ENCODE assay signal across 21 cellular contexts in genomic region chr18:28002841-28003240, GRCh38.
A peak's percentile ranks its signal among the peaks of the same experiment; 100 is the strongest.
DNase-seq lines count a peak whose midpoint lies in the region; ATAC-seq, FAIRE-seq and TF ChIP-seq lines count a peak whose summit lies in the region.
"Had no signal": no experiment of that assay in that cellular context is flagged by ENCODE, and none has a peak within 500 bp of the region (broad histone marks: within the 10 kb centered on the region; RNA-seq: fewer than 3 reads in every experiment).

No MANE protein-coding gene starts in this region.

- H3K4me3 ChIP-seq in HepG2 (replicated peaks in 1 of 3; ENCODE audit: insufficient read depth in 1 of 3, low read depth in 2 of 3, low read length in 3 of 3) (no peak overlapping the region), right lobe of liver (no peak overlapping the region)
- H3K4me3 ChIP-seq: A549, PC-9 had no signal

- TF ChIP-seq POLR2A in HepG2 (IDR thresholded peaks at IDR 0.05; ENCODE audit: insufficient read depth in 1 of 2, low read depth in 2 of 2, low read length in 2 of 2) (no peak), right lobe of liver (IDR thresholded peaks at IDR 0.05) (no peak)

- no peak overlapping the region for H3K4me2 ChIP-seq in HepG2 (ENCODE audit: low read depth, low read length)
- H3K4me2 ChIP-seq: A549, PC-9 had no signal

- BruUV-seq in HepG2 (replicated peaks; lab: Mats Ljungman, UMichigan) (no TSS peak), MCF 10A (replicated peaks; lab: Mats Ljungman, UMichigan) (no TSS peak)

- DNase-seq in HepG2 (ENCODE audit: low spot score), result no peak
- DNase-seq in right lobe of liver, result no peak
- DNase-seq in caudate nucleus (lab: John Stamatoyannopoulos, UW), result peak in 1 of 61 donors; percentile 18
- DNase-seq in iris pigment epithelial cell (ENCODE audit: low read depth), result peak; percentile 32
- DNase-seq in activated T-cell treated with anti-CD3 and anti-CD28 coated beads, Interleukin-2, amount 50 U/mL, for 24 hours, result no peak
- no peak for DNase-seq in MCF 10A (ENCODE audit: unreplicated experiment)
- DNase-seq: DMS79 treated with DMSO at 0.1 percent for 48 hours, KG1, NCI-H1048, NCI-H1436 treated with DMSO at 0.1 percent for 48 hours, NCI-H2029 treated with DMSO at 0.1 percent for 48 hours, NCI-H510A treated with DMSO at 0.1 percent for 48 hours, NCI-H82, PC-9 had no signal

- no peak for ATAC-seq in HepG2
- ATAC-seq in right lobe of liver, result no peak
- no peak for ATAC-seq in HG02938 (IDR thresholded peaks at IDR 0.05; ENCODE audit: unreplicated experiment)
- ATAC-seq: A549 had no signal

- H3K9me3 Mint-ChIP-seq in activated T-cell treated with anti-CD3 and anti-CD28 coated beads, Interleukin-2, amount 50 U/mL, for 24 hours, result peaks cover 2% of the 10 kb centered on the region
- no peaks in the 10 kb centered on the region for H3K9me3 Mint-ChIP-seq in MCF 10A (ENCODE audit: unreplicated experiment)

- TF ChIP-seq RAD21 in HepG2 (CRISPR knock-in tag; IDR thresholded peaks at IDR 0.05), result no peak

- FAIRE-seq in HepG2 (lab: Jason Lieb, UNC), result no peak
- FAIRE-seq: A549, G401.6, GM12892, H1 had no signal

- TF ChIP-seq EP300 in HepG2 (IDR thresholded peaks at IDR 0.05; ENCODE audit: low read depth in 2 of 2, low read length in 2 of 2) (no peak), HepG2 (CRISPR knock-in tag; IDR thresholded peaks at IDR 0.05; ENCODE audit: borderline replicate concordance) (no peak)

- WGBS in HepG2 (ENCODE audit: low lambda C conversion rate), result 75% methylated on average over 5 of the region's 5 CpGs
- WGBS in right lobe of liver (ENCODE audit: insufficient coverage, low coverage, low lambda C conversion rate, missing lambda C conversion rate), result 74% methylated on average over 5 of the region's 5 CpGs

- H3K9ac ChIP-seq in HepG2 (ENCODE audit: insufficient read depth, low read depth, low read length), result no peak overlapping the region

- CTCF ChIA-PET in HepG2 (lab: Yijun Ruan, JAX; ENCODE audit: low intra/inter-chr PET ratio, low total read pairs), result no interaction called here
- CTCF ChIA-PET in MCF 10A (lab: Yijun Ruan, JAX), result no interaction called here

- H4K20me1 ChIP-seq in HepG2 (ENCODE audit: insufficient read depth, low read length), result no peaks in the 10 kb centered on the region

- no peaks in the 10 kb centered on the region for H3K27me3 Mint-ChIP-seq in activated T-cell treated with anti-CD3 and anti-CD28 coated beads, Interleukin-2, amount 50 U/mL, for 24 hours
- H3K27me3 Mint-ChIP-seq in MCF 10A (ENCODE audit: insufficient read depth, unreplicated experiment), result no peaks in the 10 kb centered on the region

- H3K79me2 ChIP-seq in HepG2 (ENCODE audit: insufficient read depth, low read length), result no peaks in the 10 kb centered on the region

- POLR2A ChIA-PET in HepG2 (lab: Yijun Ruan, JAX) (no interaction called here), MCF 10A (lab: Yijun Ruan, JAX) (no interaction called here)

- no peak overlapping the region for H3K4me3 Mint-ChIP-seq in activated T-cell treated with anti-CD3 and anti-CD28 coated beads, Interleukin-2, amount 50 U/mL, for 24 hours
- no peak overlapping the region for H3K4me3 Mint-ChIP-seq in MCF 10A (ENCODE audit: unreplicated experiment)

- intact Hi-C loops in HepG2 (cut with micrococcal nuclease; ENCODE audit: unreplicated experiment), result no loop called here
- intact Hi-C loops in right lobe of liver (cut with DNase I), result no loop called here
- intact Hi-C loops in MCF 10A (cut with micrococcal nuclease), result no loop called here

- in situ Hi-C loops in HepG2 (cut with HindIII; ENCODE audit: extremely low pct_ligation_motif_present, low pct_unique_long_range_greater_than_20kb), result loop anchor here (10.0 kb wide), 1 partner anchor 182 kb away; no protein-coding TSS in a partner anchor

- no peak overlapping the region for H3K27ac Mint-ChIP-seq in activated T-cell treated with anti-CD3 and anti-CD28 coated beads, Interleukin-2, amount 50 U/mL, for 24 hours
- no peak overlapping the region for H3K27ac Mint-ChIP-seq in MCF 10A (ENCODE audit: low read depth, unreplicated experiment)

- H3K4me1 Mint-ChIP-seq in activated T-cell treated with anti-CD3 and anti-CD28 coated beads, Interleukin-2, amount 50 U/mL, for 24 hours (ENCODE audit: low read depth), result no peaks in the 10 kb centered on the region
- peaks cover 5% of the 10 kb centered on the region for H3K4me1 Mint-ChIP-seq in MCF 10A (ENCODE audit: insufficient read depth, unreplicated experiment)

- H3K9me3 ChIP-seq in HepG2 (ENCODE audit: low read length) (no peaks in the 10 kb centered on the region), right lobe of liver (no peaks in the 10 kb centered on the region)
- H3K9me3 ChIP-seq: A549 had no signal

- no peak for TF ChIP-seq CTCF in HepG2 (CRISPR knock-in tag; IDR thresholded peaks at IDR 0.05)
- TF ChIP-seq CTCF in right lobe of liver (IDR thresholded peaks at IDR 0.05), result no peak
- TF ChIP-seq CTCF in MCF 10A (IDR thresholded peaks at IDR 0.05; ENCODE audit: unreplicated experiment), result no peak

- no peak overlapping the region for H3K27ac ChIP-seq in HepG2 (ENCODE audit: extremely low read length, insufficient read depth, low read length)
- no peak overlapping the region for H3K27ac ChIP-seq in right lobe of liver
- H3K27ac ChIP-seq in caudate nucleus (ENCODE audit: low read depth, low read length), result peak overlapping the region; percentile 76
- peak overlapping the region; percentile 58 for H3K27ac ChIP-seq in temporal lobe (ENCODE audit: low read depth, low read length)
- H3K27ac ChIP-seq: A549, C4-2B, PC-9 had no signal

- H3K36me3 ChIP-seq in HepG2 (replicated peaks in 1 of 2; ENCODE audit: control insufficient read depth in 1 of 2, insufficient read depth in 2 of 2, low read length in 2 of 2) (peaks cover 12 to 19% of the 10 kb centered on the region in 2 experiments; a peak in 4 of 5 replicates), right lobe of liver (peaks cover 0 to 4% (median 0%) of the 10 kb centered on the region in 4 donors)

- no peaks in the 10 kb centered on the region for H3K4me1 ChIP-seq in HepG2 (ENCODE audit: insufficient read depth, low read length)
- H3K4me1 ChIP-seq in right lobe of liver, result no peaks in the 10 kb centered on the region
- H3K4me1 ChIP-seq: A549 had no signal

- H3K27me3 ChIP-seq in HepG2 (ENCODE audit: control insufficient read depth in 1 of 2, insufficient read depth in 2 of 2, low read length in 2 of 2) (no peaks in the 10 kb centered on the region), right lobe of liver (no peaks in the 10 kb centered on the region)

- no peaks in the 10 kb centered on the region for H3K36me3 Mint-ChIP-seq in activated T-cell treated with anti-CD3 and anti-CD28 coated beads, Interleukin-2, amount 50 U/mL, for 24 hours (ENCODE audit: low read depth)
- H3K36me3 Mint-ChIP-seq in MCF 10A (ENCODE audit: insufficient read depth, unreplicated experiment), result no peaks in the 10 kb centered on the region

- no peak overlapping the region for H2AFZ ChIP-seq in HepG2 (ENCODE audit: low read length)
- H2AFZ ChIP-seq: PC-9 had no signal

TF ChIP-seq in HepG2, 621 proteins besides CTCF, POLR2A, EP300 and RAD21:
- TF ChIP-seq ATF7 (IDR thresholded peaks at IDR 0.05) (peak; percentile 21; the same call in 1 of the 2 replicates), ATF7 (CRISPR knock-in tag; IDR thresholded peaks at IDR 0.05) (no peak), MXI1 (IDR thresholded peaks at IDR 0.05; ENCODE audit: borderline replicate concordance, low read depth, low read length) (no peak)

Comparison
In these comparisons a context has a peak if more than half of its experiments do, and no peak if none do; other contexts are left out.
1. H3K27ac ChIP-seq: peak in caudate nucleus (single experiment) and temporal lobe (single experiment); none in HepG2 (single experiment) and right lobe of liver (0 of 3).